Comparison of ENCODE assay signal across 1 cellular context in genomic region chr12:69329669-69330428, GRCh38.
TF ChIP-seq lines count a peak whose summit lies in the region.

No MANE protein-coding gene starts in this region.

TF ChIP-seq in GM23338, 12 proteins besides CTCF, POLR2A, EP300 and RAD21 (continued from another document):
- TF ChIP-seq REST (IDR thresholded peaks at IDR 0.05; ENCODE audit: unreplicated experiment) (no peak), ETS1 (IDR thresholded peaks at IDR 0.05) (no peak), ZNF331 (CRISPR knock-in tag; IDR thresholded peaks at IDR 0.05; ENCODE audit: low read depth) (no peak), ZNF114 (CRISPR knock-in tag; IDR thresholded peaks at IDR 0.05) (no peak), JUNB (IDR thresholded peaks at IDR 0.05; ENCODE audit: unreplicated experiment) (no peak), POLR2AphosphoS5 (IDR thresholded peaks at IDR 0.05; ENCODE audit: low read depth) (no peak), EZH2 (IDR thresholded peaks at IDR 0.05; ENCODE audit: low read depth, unreplicated experiment) (no peak), CREB1 (CRISPR knock-in tag; IDR thresholded peaks at IDR 0.05; ENCODE audit: low read depth) (no peak), ZNF462 (CRISPR knock-in tag; IDR thresholded peaks at IDR 0.05) (no peak), STAT1 (IDR thresholded peaks at IDR 0.05; ENCODE audit: unreplicated experiment) (no peak)
